20 cellular contexts compared by ENCODE assay signal in the genomic region with DNA sequence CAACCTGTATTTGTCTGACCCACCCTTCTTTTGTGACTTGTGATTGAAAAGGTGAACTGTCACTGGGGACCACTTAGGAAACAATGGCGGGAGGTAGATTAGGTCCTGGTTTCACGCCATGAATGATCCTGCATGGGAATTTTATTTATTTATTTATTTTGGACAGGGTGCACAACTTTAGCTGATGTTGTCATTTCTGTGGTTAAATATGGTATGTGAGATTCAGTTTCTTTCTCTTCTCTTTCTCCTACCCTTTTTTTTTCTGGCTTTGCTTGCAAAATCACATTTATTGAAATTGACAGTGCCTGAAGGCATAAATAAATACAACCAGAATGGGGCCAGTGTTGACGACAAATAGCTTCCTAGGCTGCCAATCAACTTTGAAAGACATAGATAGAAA. TPM values are rescaled to one million over a fixed set of nuclear protein-coding genes. Genes with fewer than 3 reads are reported as not detected.
DNase-seq lines count a peak whose midpoint lies in the region; TF ChIP-seq lines count a peak whose summit lies in the region.
"Had no signal": no experiment of that assay in that cellular context is flagged by ENCODE, and none has a peak within 500 bp of the region (broad histone marks: within the 10 kb centered on the region; RNA-seq: fewer than 3 reads in every experiment).

No MANE protein-coding gene starts in this region.

- H3K4me3 Mint-ChIP-seq in CD8-positive, alpha-beta memory T cell: no peak overlapping the region
- H3K4me3 Mint-ChIP-seq: CD4-positive, alpha-beta T cell had no signal

- H3K4me1 Mint-ChIP-seq in CD8-positive, alpha-beta memory T cell: no peaks in the 10 kb centered on the region

- H3K4me1 ChIP-seq in CD8-positive, alpha-beta memory T cell (ENCODE audit: insufficient read depth, low read length): no peaks in the 10 kb centered on the region
- peaks cover 0 to 2% of the 10 kb centered on the region in 2 experiments for H3K4me1 ChIP-seq in trophoblast cell (ENCODE audit: control insufficient read depth in 1 of 2, insufficient read depth in 2 of 2, low read length in 2 of 2)
- H3K4me1 ChIP-seq: BE2C had no signal

- H2BK12ac ChIP-seq in trophoblast cell (ENCODE audit: low read length): no peak overlapping the region

- H3K36me3 ChIP-seq in CD8-positive, alpha-beta memory T cell (ENCODE audit: insufficient read depth, low read length): no peaks in the 10 kb centered on the region
- H3K36me3 ChIP-seq in trophoblast cell (ENCODE audit: control insufficient read depth in 1 of 2, insufficient read depth in 2 of 2, low read length in 2 of 2): no peaks in the 10 kb centered on the region
- H3K36me3 ChIP-seq: BE2C had no signal

- WGBS in trophoblast cell (ENCODE audit: extremely low coverage, insufficient coverage, insufficient read length): no CpG with 5 or more reads among the region's 3 CpGs

- no peak overlapping the region for H3K14ac ChIP-seq in trophoblast cell (ENCODE audit: low read length)

- no peak overlapping the region for H2AFZ ChIP-seq in trophoblast cell (ENCODE audit: insufficient read depth, low read length, poor library complexity)

- POLR2A ChIA-PET in CD8-positive, alpha-beta memory T cell (lab: Charles Lee): no interaction called here

- TF ChIP-seq CTCF in fibroblast of the aortic adventitia (IDR thresholded peaks at IDR 0.05; ENCODE audit: insufficient read depth, low read length): no peak

- H3K4me3 ChIP-seq in fibroblast of the aortic adventitia (ENCODE audit: low read depth, low read length) (no peak overlapping the region), trophoblast cell (ENCODE audit: low read depth, low read length) (no peak overlapping the region)
- no peak overlapping the region for H3K4me3 ChIP-seq in CD8-positive, alpha-beta memory T cell (ENCODE audit: low read length)

- H3K4ac ChIP-seq in trophoblast cell (ENCODE audit: low read depth, low read length): no peak overlapping the region

- H3K79me2 ChIP-seq in trophoblast cell (ENCODE audit: control insufficient read depth, insufficient read depth, low read length, poor library complexity): no peaks in the 10 kb centered on the region

- no peak overlapping the region for H3K4me2 ChIP-seq in trophoblast cell (ENCODE audit: low read length)

- no peaks in the 10 kb centered on the region for H3K79me1 ChIP-seq in trophoblast cell (ENCODE audit: low read length)

- H3K9me3 Mint-ChIP-seq in CD8-positive, alpha-beta memory T cell: peaks cover 0 to 3% (median 0%) of the 10 kb centered on the region in 5 donors
- H3K9me3 Mint-ChIP-seq: CD4-positive, alpha-beta T cell had no signal

- H3K18ac ChIP-seq in trophoblast cell (ENCODE audit: low read length): no peak overlapping the region

- CTCF ChIA-PET in CD8-positive, alpha-beta memory T cell (lab: Charles Lee): no interaction called here

- DNase-seq in GM03348 (ENCODE audit: low spot score): peak; percentile 41
- peak; percentile 8 for DNase-seq in astrocyte of the hippocampus (ENCODE audit: low read depth, low spot score)
- peak; percentile 26 for DNase-seq in fibroblast of the aortic adventitia (ENCODE audit: low read depth)
- peak; percentile 7 for DNase-seq in stromal cell of bone marrow (ENCODE audit: low read depth)
- DNase-seq in NCI-H345 (lab: John Stamatoyannopoulos, UW): no peak
- no peak for DNase-seq in CD8-positive, alpha-beta memory T cell
- no peak for DNase-seq in trophoblast cell
- DNase-seq: ACHN; BE2C; Calu3; CD4-positive, alpha-beta T cell; DMS53; KG1; NCI-H1048; NCI-H1436 treated with DMSO at 0.1 percent for 48 hours; NCI-H2029 treated with DMSO at 0.1 percent for 48 hours; NCI-H510A treated with DMSO at 0.1 percent for 48 hours had no signal

- no peak overlapping the region for H3K9ac ChIP-seq in trophoblast cell (ENCODE audit: low read length)

- H3K27me3 Mint-ChIP-seq in CD8-positive, alpha-beta memory T cell: peaks cover 4% of the 10 kb centered on the region in 2 donors

- no peak overlapping the region for H2AK5ac ChIP-seq in trophoblast cell (ENCODE audit: low read length)

- H3K27ac ChIP-seq in CD8-positive, alpha-beta memory T cell (ENCODE audit: low read depth, low read length): no peak overlapping the region
- H3K27ac ChIP-seq in trophoblast cell (ENCODE audit: low read depth, low read length): no peak overlapping the region

- H4K8ac ChIP-seq in trophoblast cell (ENCODE audit: low read depth, low read length): no peak overlapping the region

- no peak overlapping the region for H2BK5ac ChIP-seq in trophoblast cell (ENCODE audit: low read depth, low read length, poor library complexity)

- H3K36me3 Mint-ChIP-seq in CD8-positive, alpha-beta memory T cell: no peaks in the 10 kb centered on the region

- no peaks in the 10 kb centered on the region for H3K9me3 ChIP-seq in CD8-positive, alpha-beta memory T cell (ENCODE audit: low read length)
- H3K9me3 ChIP-seq in trophoblast cell (ENCODE audit: insufficient read depth, low read depth, low read length): peaks cover 2% of the 10 kb centered on the region
- H3K9me3 ChIP-seq: BE2C had no signal

- H4K12ac ChIP-seq in trophoblast cell (ENCODE audit: low read depth, low read length): no peak overlapping the region

- H3K27ac Mint-ChIP-seq in CD8-positive, alpha-beta memory T cell: no peak overlapping the region
- H3K27ac Mint-ChIP-seq: CD4-positive, alpha-beta T cell had no signal

- no peak overlapping the region for H3K23ac ChIP-seq in trophoblast cell (ENCODE audit: low read length)

- no peaks in the 10 kb centered on the region for H3K27me3 ChIP-seq in CD8-positive, alpha-beta memory T cell (ENCODE audit: insufficient read depth, low read length, poor library complexity, severe bottlenecking)
- H3K27me3 ChIP-seq in trophoblast cell (ENCODE audit: insufficient read depth, low read length): no peaks in the 10 kb centered on the region
- H3K27me3 ChIP-seq: BE2C had no signal

- no peak overlapping the region for H2BK120ac ChIP-seq in trophoblast cell (ENCODE audit: insufficient read depth, low read length, poor library complexity)

- no peak overlapping the region for H4K91ac ChIP-seq in trophoblast cell (ENCODE audit: low read depth, low read length)

RNA-seq across cellular contexts. Expression of a gene that starts 18.0 kb away (rescaled TPM):
- total RNA-seq in fibroblast of the aortic adventitia (ENCODE audit: low replicate concordance): not detected in 2 replicates
- total RNA-seq in CD8-positive, alpha-beta memory T cell: not detected
- not detected for polyA plus RNA-seq in CD8-positive, alpha-beta memory T cell
- polyA plus RNA-seq in trophoblast cell (2013): not detected in 2 replicates
- total RNA-seq: Calu3; CD4-positive, alpha-beta T cell; G401; H1; SK-MEL-5 had no signal
- polyA plus RNA-seq: H1 had no signal

RNA-seq across cellular contexts. Expression of a gene that starts 26.0 kb away (rescaled TPM):
- not detected in 2 replicates for total RNA-seq in fibroblast of the aortic adventitia (ENCODE audit: low replicate concordance)
- not detected for total RNA-seq in CD8-positive, alpha-beta memory T cell
- not detected for polyA plus RNA-seq in CD8-positive, alpha-beta memory T cell
- polyA plus RNA-seq in trophoblast cell (2013): not detected in 2 replicates
- total RNA-seq: Calu3; CD4-positive, alpha-beta T cell; G401; H1; SK-MEL-5 had no signal

RNA-seq across cellular contexts. Expression of a gene that starts 47.3 kb away (rescaled TPM):
- not detected in 2 replicates for total RNA-seq in fibroblast of the aortic adventitia (ENCODE audit: low replicate concordance)
- total RNA-seq in CD8-positive, alpha-beta memory T cell: not detected
- polyA plus RNA-seq in CD8-positive, alpha-beta memory T cell: not detected
- not detected in 2 replicates for polyA plus RNA-seq in trophoblast cell (2013)
- total RNA-seq: Calu3; CD4-positive, alpha-beta T cell; G401; H1; SK-MEL-5 had no signal
- polyA plus RNA-seq: H1 had no signal

RNA-seq across cellular contexts. Expression of a gene that starts 56.3 kb away (rescaled TPM):
- 18.4 and 28.1 TPM in 2 replicates for total RNA-seq in fibroblast of the aortic adventitia (ENCODE audit: low replicate concordance)
- 10 to 100 TPM; 74.8 to 83.9 TPM for total RNA-seq in CD8-positive, alpha-beta memory T cell
- polyA plus RNA-seq in CD8-positive, alpha-beta memory T cell: 51.6 TPM
- 29.4 and 31.2 TPM in 2 replicates for polyA plus RNA-seq in trophoblast cell (2013)

Comparison
In these comparisons a context has a peak if more than half of its experiments do, and no peak if none do; other contexts are left out.
1. DNase-seq: peak in GM03348 (single experiment), astrocyte of the hippocampus (single experiment), fibroblast of the aortic adventitia (single experiment) and stromal cell of bone marrow (single experiment); none in NCI-H345 (single experiment), CD8-positive, alpha-beta memory T cell (0 of 5) and trophoblast cell (0 of 2).